ENCODE assay signal across 13 cellular contexts in the genomic region with DNA sequence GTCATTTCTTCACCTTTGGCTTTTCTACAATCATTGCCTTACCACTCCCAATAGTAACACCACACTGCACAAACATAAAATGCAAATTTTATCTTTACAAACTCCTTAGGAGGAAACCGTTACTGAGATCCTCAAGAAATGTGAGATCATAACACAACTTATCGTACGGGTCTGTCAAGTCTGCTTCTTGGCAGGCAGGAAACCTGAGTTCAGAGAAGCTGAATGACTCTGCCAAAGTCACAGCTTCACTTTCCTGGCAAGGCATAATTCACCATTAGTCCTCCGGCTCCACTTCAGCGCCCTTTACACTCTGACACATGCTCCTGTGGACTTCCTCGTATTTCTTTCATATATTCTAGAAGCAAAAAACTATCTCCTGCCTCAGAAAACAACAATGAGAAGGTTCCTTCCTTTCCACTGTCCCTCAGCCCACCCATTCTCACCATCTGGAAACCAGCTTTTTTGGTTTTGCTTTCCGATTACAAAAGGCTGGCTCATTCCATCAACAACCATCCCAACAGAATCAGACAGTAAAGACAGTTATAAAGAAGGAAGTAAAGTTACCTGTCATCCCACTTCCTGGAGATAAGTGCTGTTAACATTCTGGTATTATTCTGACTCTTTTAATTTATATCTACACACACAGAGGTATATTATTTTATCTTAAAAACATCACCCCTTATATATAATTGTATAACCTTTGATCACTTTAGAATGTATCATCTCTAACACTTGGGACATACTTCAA.
DNase-seq lines count a peak whose midpoint lies in the region; ATAC-seq and TF ChIP-seq lines count a peak whose summit lies in the region.
"Had no signal": no experiment of that assay in that cellular context is flagged by ENCODE, and none has a peak within 500 bp of the region (broad histone marks: within the 10 kb centered on the region; RNA-seq: fewer than 3 reads in every experiment).

No MANE protein-coding gene starts in this region.

- H3K27me3 Mint-ChIP-seq in T-cell, result no peaks in the 10 kb centered on the region

- in situ Hi-C loops in KBM-7 (cut with MboI; ENCODE audit: low pct_unique_long_range_greater_than_20kb, low sequenced_read_pairs), result no loop called here

- ATAC-seq in T-cell (replicated peaks in 1 of 4), result peak in 2 of 4 experiments; percentile 37 to 51
- ATAC-seq in HG03280 (IDR thresholded peaks at IDR 0.05; ENCODE audit: unreplicated experiment), result no peak
- no peak for ATAC-seq in GM18502 (IDR thresholded peaks at IDR 0.05; ENCODE audit: poor library complexity, unreplicated experiment)

- H3K9ac ChIP-seq in colonic mucosa (ENCODE audit: low read depth in 2 of 2, low read length in 2 of 2), result no peak overlapping the region

- H3K4me3 Mint-ChIP-seq in T-cell, result peak overlapping the region in 2 of 3 donors; percentile 11 to 57
- H3K4me3 Mint-ChIP-seq: endodermal cell had no signal

- no peaks in the 10 kb centered on the region for H3K9me3 ChIP-seq in colonic mucosa
- H3K9me3 ChIP-seq: SJSA1 had no signal

- no peaks in the 10 kb centered on the region for H3K27me3 ChIP-seq in colonic mucosa
- H3K27me3 ChIP-seq: SJSA1 had no signal

- peak overlapping the region; percentile 44 to 59 for H3K27ac Mint-ChIP-seq in T-cell
- H3K27ac Mint-ChIP-seq: endodermal cell had no signal

- H3K4me1 Mint-ChIP-seq in T-cell, result peaks cover 16 to 23% (median 20%) of the 10 kb centered on the region in 3 donors

- H3K4me3 ChIP-seq in colonic mucosa, result no peak overlapping the region
- H3K4me3 ChIP-seq: SJSA1 had no signal

- CTCF ChIA-PET in T-cell (lab: Charles Lee), result no interaction called here

- H3K36me3 Mint-ChIP-seq in T-cell, result no peaks in the 10 kb centered on the region

- peaks cover 3% of the 10 kb centered on the region for H3K4me1 ChIP-seq in colonic mucosa
- H3K4me1 ChIP-seq: SJSA1 had no signal

- POLR2A ChIA-PET in T-cell (lab: Charles Lee), result no interaction called here

- intact Hi-C loops in colonic mucosa (cut with DNase I), result no loop called here

- DNase-seq in KBM-7 (peak; percentile 21), T-cell (no peak), colonic mucosa (peak; percentile 30)
- peak; percentile 20 to 22 for DNase-seq in stimulated activated CD4-positive, alpha-beta T cell treated with anti-CD3 and anti-CD28 coated beads, Interleukin-2, amount 100 ng/mL, for 24 hours
- DNase-seq in central memory CD4-positive, alpha-beta T cell, result no peak
- DNase-seq: endodermal cell, mesendoderm, NCI-H1417 treated with DMSO at 0.1 percent for 48 hours, NCI-H82, posterior cingulate gyrus had no signal

- no peaks in the 10 kb centered on the region for H3K9me3 Mint-ChIP-seq in T-cell
- H3K9me3 Mint-ChIP-seq: endodermal cell had no signal

- H3K36me3 ChIP-seq in colonic mucosa, result no peaks in the 10 kb centered on the region
- H3K36me3 ChIP-seq: SJSA1 had no signal

- no peak overlapping the region for H3K27ac ChIP-seq in colonic mucosa
- H3K27ac ChIP-seq: SJSA1 had no signal

- no peak for TF ChIP-seq CTCF in colonic mucosa (IDR thresholded peaks at IDR 0.05)

Comparison
In these comparisons a context has a peak if more than half of its experiments do, and no peak if none do; other contexts are left out.
1. DNase-seq: peak in KBM-7 (single experiment), colonic mucosa (single experiment) and stimulated activated CD4-positive, alpha-beta T cell treated with anti-CD3 and anti-CD28 coated beads, Interleukin-2, amount 100 ng/mL, for 24 hours (2 of 2); none in T-cell (0 of 34) and central memory CD4-positive, alpha-beta T cell (single experiment).